Comparison of ENCODE assay signal across 1 cellular context in genomic region chr2:1700427-1700826, GRCh38. TPM values are rescaled to one million over a fixed set of nuclear protein-coding genes. Genes with fewer than 3 reads are reported as not detected.
"Had no signal": no experiment of that assay in that cellular context is flagged by ENCODE, and none has a peak within 500 bp of the region (broad histone marks: within the 10 kb centered on the region; RNA-seq: fewer than 3 reads in every experiment).

No MANE protein-coding gene starts in this region.

RNA-seq across cellular contexts. Expression of gene PXDN, which starts 43.9 kb away (rescaled TPM):
- total RNA-seq: OCI-LY7 had no signal
